8 cellular contexts compared by ENCODE assay signal in the genomic region with DNA sequence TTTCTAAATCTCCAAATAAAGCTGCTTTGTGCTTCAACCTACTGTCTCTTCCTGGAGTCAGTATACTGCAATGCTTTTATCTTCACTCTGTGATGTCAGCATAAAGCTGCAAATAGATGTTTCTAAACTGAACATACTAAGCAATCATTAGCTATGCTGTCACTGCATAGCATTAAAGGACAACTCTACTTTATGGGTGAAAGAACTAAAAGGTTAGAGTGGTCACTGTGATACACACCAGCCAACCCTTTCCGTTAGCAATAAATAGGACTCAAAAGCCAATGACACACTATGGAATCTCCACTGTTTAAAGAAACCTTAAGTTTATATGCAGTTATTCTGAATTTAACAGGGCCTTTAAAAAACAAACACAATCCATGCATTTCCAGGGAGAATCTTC. TPM values are rescaled to one million over a fixed set of nuclear protein-coding genes. Genes with fewer than 3 reads are reported as not detected.
DNase-seq lines count a peak whose midpoint lies in the region; ATAC-seq, FAIRE-seq and TF ChIP-seq lines count a peak whose summit lies in the region.

No MANE protein-coding gene starts in this region.

- intact Hi-C loops in activated naive CD4-positive, alpha-beta T cell treated with anti-CD3 and anti-CD28 coated beads for 36 hours (cut with micrococcal nuclease): loop anchor here (2.0 to 5.0 kb wide), 2 partner anchors 211 to 325 kb away; no protein-coding TSS in a partner anchor
- intact Hi-C loops in thyroid gland (cut with DNase I): no loop called here

- TF ChIP-seq CTCF in keratinocyte (optimal IDR thresholded peaks at IDR 0.05 in 1 of 3, IDR thresholded peaks at IDR 0.05 in 1 of 3, conservative IDR thresholded peaks at IDR 0.05 in 1 of 3; ENCODE audit: extremely low read depth in 1 of 3, insufficient read depth in 2 of 3, low read length in 3 of 3) (no peak), thyroid gland (IDR thresholded peaks at IDR 0.05) (no peak)

- H3K79me2 ChIP-seq in keratinocyte (ENCODE audit: control insufficient read depth, insufficient read depth, low read length): peaks cover 62% of the 10 kb centered on the region

- FAIRE-seq in keratinocyte (lab: Jason Lieb, UNC) (no peak), urothelium cell line (lab: Jason Lieb, UNC) (no peak)

- peak overlapping the region; percentile 71 for H3K4me2 ChIP-seq in keratinocyte (ENCODE audit: control insufficient read depth, extremely low read depth, insufficient read depth, low read depth, low read length)

- H3K27me3 ChIP-seq in keratinocyte (ENCODE audit: control insufficient read depth, extremely low read depth, insufficient read depth, low read length): no peaks in the 10 kb centered on the region
- no peaks in the 10 kb centered on the region for H3K27me3 ChIP-seq in thyroid gland

- DNase-seq in activated naive CD4-positive, alpha-beta T cell treated with anti-CD3 and anti-CD28 coated beads for 36 hours: no peak
- DNase-seq in activated naive CD4-positive, alpha-beta T cell treated with anti-CD3 and anti-CD28 coated beads, Interleukin-2, amount 50 U/mL, for 72 hours (ENCODE audit: low spot score in 2 of 2): no peak
- no peak for DNase-seq in activated naive CD8-positive, alpha-beta T cell treated with anti-CD3 and anti-CD28 coated beads, Interleukin-2, amount 50 U/mL, for 24 hours
- DNase-seq in keratinocyte (ENCODE audit: low read depth, low spot score) (no peak), thyroid gland (no peak), urothelium cell line (ENCODE audit: low spot score) (no peak), DMS 273 (lab: John Stamatoyannopoulos, UW; ENCODE audit: unreplicated experiment) (no peak)

- no peaks in the 10 kb centered on the region for H3K9me1 ChIP-seq in keratinocyte (ENCODE audit: control insufficient read depth, extremely low read depth, insufficient read depth, low read length)

- H3K36me3 ChIP-seq in keratinocyte (ENCODE audit: control insufficient read depth in 2 of 2, extremely low read depth in 1 of 2, insufficient read depth in 2 of 2, low read length in 2 of 2) (no peaks in the 10 kb centered on the region), thyroid gland (no peaks in the 10 kb centered on the region)

- TF ChIP-seq POLR2A in thyroid gland (IDR thresholded peaks at IDR 0.05): no peak

- no peaks in the 10 kb centered on the region for H3K27me3 Mint-ChIP-seq in activated naive CD4-positive, alpha-beta T cell treated with anti-CD3 and anti-CD28 coated beads for 36 hours (ENCODE audit: low read depth)
- H3K27me3 Mint-ChIP-seq in activated naive CD8-positive, alpha-beta T cell treated with anti-CD3 and anti-CD28 coated beads, Interleukin-2, amount 50 U/mL, for 24 hours: no peaks in the 10 kb centered on the region

- no peak for ATAC-seq in activated naive CD4-positive, alpha-beta T cell treated with anti-CD3 and anti-CD28 coated beads, Interleukin-2, amount 50 U/mL, for 72 hours
- ATAC-seq in activated naive CD8-positive, alpha-beta T cell treated with anti-CD3 and anti-CD28 coated beads, Interleukin-2, amount 50 U/mL, for 24 hours: peak; percentile 16
- ATAC-seq in HG03469 (IDR thresholded peaks at IDR 0.05; ENCODE audit: unreplicated experiment): no peak

- no peaks in the 10 kb centered on the region for H4K20me1 ChIP-seq in keratinocyte (ENCODE audit: control insufficient read depth, extremely low read depth, insufficient read depth, low read length)

- peak overlapping the region; percentile 86 to 100 (median 89) for H3K4me3 ChIP-seq in keratinocyte (ENCODE audit: control insufficient read depth in 2 of 3, extremely low read depth in 1 of 3, insufficient read depth in 2 of 3, low read depth in 1 of 3, low read length in 3 of 3)
- peak overlapping the region in 2 of 3 donors; percentile 93 for H3K4me3 ChIP-seq in thyroid gland (replicated peaks in 1 of 3)

- no peak overlapping the region for H2AFZ ChIP-seq in keratinocyte (ENCODE audit: control insufficient read depth, low read length)

- peak overlapping the region; percentile 99 for H3K9ac ChIP-seq in keratinocyte (ENCODE audit: control insufficient read depth, extremely low read depth, insufficient read depth, low read length)

- H3K9me3 ChIP-seq in keratinocyte (ENCODE audit: control insufficient read depth, low read depth, low read length) (peaks cover 3% of the 10 kb centered on the region), thyroid gland (no peaks in the 10 kb centered on the region)

- dilution Hi-C loops in keratinocyte (cut with MboI; ENCODE audit: extremely low pct_ligation_motif_present, low sequenced_read_pairs): no loop called here

- 30 to 47% methylated on average over 1 of the region's 1 CpG for WGBS in thyroid gland, 2 donors

- no peak overlapping the region for H3K27ac Mint-ChIP-seq in activated naive CD4-positive, alpha-beta T cell treated with anti-CD3 and anti-CD28 coated beads for 36 hours
- H3K27ac Mint-ChIP-seq in activated naive CD4-positive, alpha-beta T cell treated with anti-CD3 and anti-CD28 coated beads, Interleukin-2, amount 50 U/mL, for 72 hours: peak overlapping the region in 1 of 2 donors; percentile 94
- H3K27ac Mint-ChIP-seq in activated naive CD8-positive, alpha-beta T cell treated with anti-CD3 and anti-CD28 coated beads, Interleukin-2, amount 50 U/mL, for 24 hours: no peak overlapping the region

- H3K27ac ChIP-seq in keratinocyte (ENCODE audit: control insufficient read depth, insufficient read depth, low read length): peak overlapping the region; percentile 94
- H3K27ac ChIP-seq in thyroid gland: peak overlapping the region in 1 of 3 donors; percentile 96

- peaks cover 37% of the 10 kb centered on the region for H3K4me1 Mint-ChIP-seq in activated naive CD4-positive, alpha-beta T cell treated with anti-CD3 and anti-CD28 coated beads for 36 hours (ENCODE audit: low read depth)
- peaks cover 43% of the 10 kb centered on the region for H3K4me1 Mint-ChIP-seq in activated naive CD8-positive, alpha-beta T cell treated with anti-CD3 and anti-CD28 coated beads, Interleukin-2, amount 50 U/mL, for 24 hours

- H3K4me1 ChIP-seq in keratinocyte (ENCODE audit: control insufficient read depth, extremely low read depth, insufficient read depth, low read length) (peaks cover 6% of the 10 kb centered on the region), thyroid gland (peaks cover 0 to 6% of the 10 kb centered on the region in 2 donors)

- peak overlapping the region; percentile 98 for H3K4me3 Mint-ChIP-seq in activated naive CD4-positive, alpha-beta T cell treated with anti-CD3 and anti-CD28 coated beads for 36 hours
- H3K4me3 Mint-ChIP-seq in activated naive CD8-positive, alpha-beta T cell treated with anti-CD3 and anti-CD28 coated beads, Interleukin-2, amount 50 U/mL, for 24 hours: peak overlapping the region; percentile 99

- H3K36me3 Mint-ChIP-seq in activated naive CD4-positive, alpha-beta T cell treated with anti-CD3 and anti-CD28 coated beads for 36 hours (ENCODE audit: low read depth): peaks cover 11% of the 10 kb centered on the region
- peaks cover 23 to 26% of the 10 kb centered on the region in 2 donors for H3K36me3 Mint-ChIP-seq in activated naive CD4-positive, alpha-beta T cell treated with anti-CD3 and anti-CD28 coated beads, Interleukin-2, amount 50 U/mL, for 72 hours
- peaks cover 19% of the 10 kb centered on the region for H3K36me3 Mint-ChIP-seq in activated naive CD8-positive, alpha-beta T cell treated with anti-CD3 and anti-CD28 coated beads, Interleukin-2, amount 50 U/mL, for 24 hours (ENCODE audit: low read depth)

- peaks cover 5% of the 10 kb centered on the region for H3K9me3 Mint-ChIP-seq in activated naive CD4-positive, alpha-beta T cell treated with anti-CD3 and anti-CD28 coated beads for 36 hours
- H3K9me3 Mint-ChIP-seq in activated naive CD4-positive, alpha-beta T cell treated with anti-CD3 and anti-CD28 coated beads, Interleukin-2, amount 50 U/mL, for 72 hours: peaks cover 0 to 3% of the 10 kb centered on the region in 2 donors
- peaks cover 7% of the 10 kb centered on the region for H3K9me3 Mint-ChIP-seq in activated naive CD8-positive, alpha-beta T cell treated with anti-CD3 and anti-CD28 coated beads, Interleukin-2, amount 50 U/mL, for 24 hours

- CTCF ChIA-PET in activated naive CD4-positive, alpha-beta T cell treated with anti-CD3 and anti-CD28 coated beads for 36 hours (lab: Charles Lee): interaction anchor here (0.8 to 1.7 kb wide), 2 partner anchors 132 to 286 kb away, joined by 3 to 4 read pairs; no protein-coding TSS in a partner anchor

RNA-seq across cellular contexts. Expression of a gene that starts 1.8 kb away (rescaled TPM):
- total RNA-seq in activated naive CD4-positive, alpha-beta T cell treated with anti-CD3 and anti-CD28 coated beads for 36 hours: 10 to 100 TPM; 10.3 to 13.7 TPM
- 10 to 100 TPM in 1 of 2 donors, 1 to 10 TPM in 1; 9.0 to 25.3 TPM for total RNA-seq in activated naive CD4-positive, alpha-beta T cell treated with anti-CD3 and anti-CD28 coated beads, Interleukin-2, amount 50 U/mL, for 72 hours
- polyA plus RNA-seq in keratinocyte: 6.5 to 13.0 TPM (median 8.0 TPM) in 3 replicates
- polyA plus RNA-seq in keratinocyte (2011; ENCODE audit: low read depth): 203 TPM
- 4.3 and 8.1 TPM in 2 replicates for polyA plus RNA-seq in keratinocyte (2011; cell fraction: cytosol; rRNA removed)
- 15.1 and 21.3 TPM in 2 replicates for polyA plus RNA-seq in keratinocyte (2011; cell fraction: nucleus; rRNA removed)
- polyA plus RNA-seq in keratinocyte (2012; ENCODE audit: low replicate concordance): 8.5 and 20.3 TPM in 2 replicates
- 1.8 to 14.5 TPM (median 6.7 TPM) in 3 replicates for polyA minus RNA-seq in keratinocyte
- polyA minus RNA-seq in keratinocyte (2011; cell fraction: cytosol; rRNA and poly(A)+ RNA removed): 8.8 TPM
- 13.9 and 23.9 TPM in 2 replicates for polyA minus RNA-seq in keratinocyte (2011; cell fraction: nucleus; rRNA and poly(A)+ RNA removed)
- 10 to 100 TPM; 43.3 to 49.7 (median 46.6) TPM for total RNA-seq in thyroid gland

RNA-seq across cellular contexts. Expression of a gene that starts 6.9 kb away (rescaled TPM):
- total RNA-seq in activated naive CD4-positive, alpha-beta T cell treated with anti-CD3 and anti-CD28 coated beads for 36 hours: under 1 TPM; 0.47 to 0.79 TPM
- total RNA-seq in activated naive CD4-positive, alpha-beta T cell treated with anti-CD3 and anti-CD28 coated beads, Interleukin-2, amount 50 U/mL, for 72 hours: under 1 TPM; 0.20 to 0.31 TPM
- 0.33 to 0.56 TPM (median 0.48 TPM) in 3 replicates for polyA plus RNA-seq in keratinocyte
- polyA plus RNA-seq in keratinocyte (2011; ENCODE audit: low read depth): 0.19 TPM
- polyA plus RNA-seq in keratinocyte (2011; cell fraction: cytosol; rRNA removed): 0.17 and 0.27 TPM in 2 replicates
- polyA plus RNA-seq in keratinocyte (2011; cell fraction: nucleus; rRNA removed): 0.29 and 0.60 TPM in 2 replicates
- polyA plus RNA-seq in keratinocyte (2012; ENCODE audit: low replicate concordance): 0.14 and 0.40 TPM in 2 replicates
- polyA minus RNA-seq in keratinocyte: 0.13 to 1.7 TPM (median 0.53 TPM) in 3 replicates
- polyA minus RNA-seq in keratinocyte (2011; cell fraction: cytosol; rRNA and poly(A)+ RNA removed): 1.3 TPM
- 0.84 and 1.2 TPM in 2 replicates for polyA minus RNA-seq in keratinocyte (2011; cell fraction: nucleus; rRNA and poly(A)+ RNA removed)
- total RNA-seq in thyroid gland: under 1 TPM in 2 of 4 donors, not detected in 2; 0.22 to 0.67 TPM
